ENCODE assay signal across 1 cellular context in genomic region chr2:6771539-6772365, GRCh38.
TF ChIP-seq lines count a peak whose summit lies in the region.

No MANE protein-coding gene starts in this region.

TF ChIP-seq in K562, 482 proteins besides CTCF, POLR2A, EP300 and RAD21 (continued from another document):
- TF ChIP-seq ATF7 (IDR thresholded peaks at IDR 0.05) = no peak
- no peak for TF ChIP-seq HDAC2 (IDR thresholded peaks at IDR 0.05)
- no peak for TF ChIP-seq MAZ (CRISPR knock-in tag; conservative IDR thresholded peaks at IDR 0.05 in 1 of 2, IDR thresholded peaks at IDR 0.05 in 1 of 2)
- TF ChIP-seq FOXP1 (CRISPR knock-in tag; IDR thresholded peaks at IDR 0.05) = no peak
- no peak for TF ChIP-seq POLR2B (IDR thresholded peaks at IDR 0.05; ENCODE audit: low read depth, partially characterized antibody)
- no peak for TF ChIP-seq FIP1L1 (IDR thresholded peaks at IDR 0.05; ENCODE audit: low read depth, low read length, poor library complexity, severe bottlenecking)
- no peak for TF ChIP-seq RFX1 (IDR thresholded peaks at IDR 0.05)
- TF ChIP-seq ZNF3 (CRISPR knock-in tag; IDR thresholded peaks at IDR 0.05) = no peak
